Comparison of ENCODE assay signal across 1 cellular context in the genomic region with DNA sequence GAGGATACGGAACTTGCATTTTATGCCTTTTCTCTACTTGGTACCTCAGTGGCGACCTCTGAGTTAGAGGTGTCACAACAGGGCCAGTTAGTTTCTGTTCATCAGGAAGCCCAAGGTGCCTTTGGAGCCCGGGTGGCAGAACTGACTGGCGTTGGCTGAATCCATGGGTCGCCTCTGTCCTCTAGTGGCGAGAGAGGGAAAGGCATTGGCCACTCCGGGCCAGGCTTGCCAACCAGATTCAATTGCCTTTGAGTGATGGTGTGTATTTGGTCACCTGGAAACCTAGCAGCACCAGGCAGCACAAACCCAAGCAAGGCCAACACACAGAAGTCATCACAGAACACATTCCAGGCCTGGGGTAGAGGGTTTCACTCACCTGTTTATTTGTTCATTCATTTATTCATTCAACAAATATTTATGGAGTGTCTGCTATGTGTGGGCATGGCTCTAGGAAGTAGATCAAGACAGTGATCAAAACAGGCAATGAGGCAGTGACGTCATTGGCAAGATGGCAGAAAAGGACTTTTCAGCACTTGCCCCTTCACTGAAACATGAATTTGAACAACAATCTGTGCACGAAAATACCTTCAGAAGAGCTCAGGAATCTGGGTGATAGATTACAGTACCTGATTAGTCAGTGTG.
TF ChIP-seq lines count a peak whose summit lies in the region.

No MANE protein-coding gene starts in this region.

TF ChIP-seq in K562, 482 proteins besides CTCF, POLR2A, EP300 and RAD21 (continued from another document):
- TF ChIP-seq, protein P1, sequence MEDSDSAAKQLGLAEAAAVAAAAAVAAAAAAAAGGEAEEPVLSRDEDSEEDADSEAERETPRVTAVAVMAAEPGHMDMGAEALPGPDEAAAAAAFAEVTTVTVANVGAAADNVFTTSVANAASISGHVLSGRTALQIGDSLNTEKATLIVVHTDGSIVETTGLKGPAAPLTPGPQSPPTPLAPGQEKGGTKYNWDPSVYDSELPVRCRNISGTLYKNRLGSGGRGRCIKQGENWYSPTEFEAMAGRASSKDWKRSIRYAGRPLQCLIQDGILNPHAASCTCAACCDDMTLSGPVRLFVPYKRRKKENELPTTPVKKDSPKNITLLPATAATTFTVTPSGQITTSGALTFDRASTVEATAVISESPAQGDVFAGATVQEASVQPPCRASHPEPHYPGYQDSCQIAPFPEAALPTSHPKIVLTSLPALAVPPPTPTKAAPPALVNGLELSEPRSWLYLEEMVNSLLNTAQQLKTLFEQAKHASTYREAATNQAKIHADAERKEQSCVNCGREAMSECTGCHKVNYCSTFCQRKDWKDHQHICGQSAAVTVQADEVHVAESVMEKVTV (CRISPR knock-in tag; IDR thresholded peaks at IDR 0.05): peak; percentile 44
- TF ChIP-seq THAP7 (CRISPR knock-in tag; IDR thresholded peaks at IDR 0.05) (no peak), ATF1 (CRISPR knock-in tag; IDR thresholded peaks at IDR 0.05) (no peak), ATF1 (tag; IDR thresholded peaks at IDR 0.05) (peak; percentile 25; the same call in 1 of the 2 replicates), STAG1 (CRISPR knock-in tag; IDR thresholded peaks at IDR 0.05; ENCODE audit: borderline replicate concordance) (peak; percentile 15; the same call in 1 of the 2 replicates), ZNF212 (CRISPR knock-in tag; IDR thresholded peaks at IDR 0.05) (no peak), ZNF561 (CRISPR knock-in tag; conservative IDR thresholded peaks at IDR 0.05) (no peak)
